ENCODE assay signal across 23 cellular contexts in genomic region chr7:17706255-17706654, GRCh38.
A peak's percentile ranks its signal among the peaks of the same experiment; 100 is the strongest.
DNase-seq lines count a peak whose midpoint lies in the region; ATAC-seq, FAIRE-seq and TF ChIP-seq lines count a peak whose summit lies in the region.
"Had no signal": no experiment of that assay in that cellular context is flagged by ENCODE, and none has a peak within 500 bp of the region (broad histone marks: within the 10 kb centered on the region; RNA-seq: fewer than 3 reads in every experiment).

No MANE protein-coding gene starts in this region.

- H3K9me3 ChIP-seq in breast epithelium, result no peaks in the 10 kb centered on the region
- peaks cover 1% of the 10 kb centered on the region; the same call in 1 of the 2 replicates for H3K9me3 ChIP-seq in Panc1 (ENCODE audit: control insufficient read depth, insufficient read depth, low read depth, low read length)
- no peaks in the 10 kb centered on the region for H3K9me3 ChIP-seq in keratinocyte (ENCODE audit: control insufficient read depth, low read depth, low read length)
- no peaks in the 10 kb centered on the region for H3K9me3 ChIP-seq in prostate gland
- H3K9me3 ChIP-seq: uterus had no signal

- no peaks in the 10 kb centered on the region for H3K4me1 ChIP-seq in breast epithelium
- no peaks in the 10 kb centered on the region for H3K4me1 ChIP-seq in Panc1 (ENCODE audit: control insufficient read depth, insufficient read depth, low read length)
- H3K4me1 ChIP-seq in keratinocyte (ENCODE audit: control insufficient read depth, extremely low read depth, insufficient read depth, low read length), result peaks cover 3% of the 10 kb centered on the region
- no peaks in the 10 kb centered on the region for H3K4me1 ChIP-seq in prostate gland (replicated peaks)
- H3K4me1 ChIP-seq: stomach, uterus had no signal

- H3K4me3 ChIP-seq in breast epithelium, result no peak overlapping the region
- H3K4me3 ChIP-seq in Panc1 (ENCODE audit: low read depth in 2 of 2, low read length in 2 of 2), result no peak overlapping the region
- no peak overlapping the region for H3K4me3 ChIP-seq in keratinocyte (ENCODE audit: control insufficient read depth in 2 of 3, extremely low read depth in 1 of 3, insufficient read depth in 2 of 3, low read depth in 1 of 3, low read length in 3 of 3)
- H3K4me3 ChIP-seq in prostate gland, result no peak overlapping the region
- no peak overlapping the region for H3K4me3 ChIP-seq in lower leg skin (ENCODE audit: low read depth, poor library complexity, severe bottlenecking)
- H3K4me3 ChIP-seq: hepatocyte, lung, MG63, stomach, uterus had no signal

- H3K27me3 ChIP-seq in breast epithelium (no peaks in the 10 kb centered on the region), Panc1 (ENCODE audit: control insufficient read depth, insufficient read depth, low read length) (peaks cover 4% of the 10 kb centered on the region; the same call in 1 of the 2 replicates), keratinocyte (ENCODE audit: control insufficient read depth, extremely low read depth, insufficient read depth, low read length) (no peaks in the 10 kb centered on the region), prostate gland (replicated peaks; ENCODE audit: insufficient read depth) (no peaks in the 10 kb centered on the region)
- H3K27me3 ChIP-seq: hepatocyte, MG63, stomach, uterus had no signal

- WGBS in prostate gland, result 41% methylated on average over 4 of the region's 4 CpGs
- WGBS in lower leg skin, 2 donors, result 45 to 48% methylated on average over 4 of the region's 4 CpGs

- H3K36me3 ChIP-seq in breast epithelium, result no peaks in the 10 kb centered on the region
- H3K36me3 ChIP-seq in Panc1 (ENCODE audit: control insufficient read depth, insufficient read depth, low read length), result no peaks in the 10 kb centered on the region
- H3K36me3 ChIP-seq in keratinocyte (ENCODE audit: control insufficient read depth in 2 of 2, extremely low read depth in 1 of 2, insufficient read depth in 2 of 2, low read length in 2 of 2), result no peaks in the 10 kb centered on the region
- H3K36me3 ChIP-seq in prostate gland, result no peaks in the 10 kb centered on the region
- H3K36me3 ChIP-seq: MG63, stomach, uterus had no signal

- peak; percentile 55; the same call in 1 of the 2 replicates for ATAC-seq in Panc1

- H3K4me3 Mint-ChIP-seq in MCF 10A (ENCODE audit: unreplicated experiment), result no peak overlapping the region
- H3K4me3 Mint-ChIP-seq: activated CD8-positive, alpha-beta T cell treated with anti-CD3 and anti-CD28 coated beads, Interleukin-2, amount 10 ng/mL, durations not matched to agents 7 days and 5 days; activated naive CD4-positive, alpha-beta T cell treated with anti-CD3 and anti-CD28 coated beads, Interleukin-2, amount 50 U/mL, for 24 hours; B cell; CD4-positive, alpha-beta memory T cell; nephron had no signal

- peaks cover 3% of the 10 kb centered on the region for H3K36me3 Mint-ChIP-seq in MCF 10A (ENCODE audit: insufficient read depth, unreplicated experiment)
- H3K36me3 Mint-ChIP-seq: activated naive CD4-positive, alpha-beta T cell treated with anti-CD3 and anti-CD28 coated beads, Interleukin-2, amount 50 U/mL, for 24 hours had no signal

- POLR2A ChIA-PET in MCF 10A (lab: Yijun Ruan, JAX) (interaction anchor here (0.5 to 2.1 kb wide), 8 partner anchors 16 to 647 kb away, joined by 3 to 8 read pairs (median 4); no protein-coding TSS in a partner anchor), Panc1 (lab: Charles Lee) (no interaction called here)

- peak overlapping the region; percentile 67 for H2AFZ ChIP-seq in keratinocyte (ENCODE audit: control insufficient read depth, low read length)
- H2AFZ ChIP-seq: hepatocyte had no signal

- no peak overlapping the region for H3K9ac ChIP-seq in keratinocyte (ENCODE audit: control insufficient read depth, extremely low read depth, insufficient read depth, low read length)

- intact Hi-C loops in MCF 10A (cut with micrococcal nuclease) (loop anchor here (1.0 to 10.0 kb wide), 7 partner anchors 26 to 869 kb away; partner anchors contain the start of gene SNX13), breast epithelium (cut with DNase I; ENCODE audit: low total_unique reads) (no loop called here), Panc1 (cut with micrococcal nuclease; ENCODE audit: unreplicated experiment) (loop anchor here (1.0 kb wide), 1 partner anchor 639 kb away; no protein-coding TSS in a partner anchor), prostate gland (cut with DNase I) (no loop called here), lower leg skin (cut with DNase I; ENCODE audit: low total_unique reads) (no loop called here)

- CTCF ChIA-PET in MCF 10A (lab: Yijun Ruan, JAX) (interaction anchor here (0.6 to 2.7 kb wide), 24 partner anchors 8 to 714 kb away, joined by 3 to 10 read pairs (median 3); no protein-coding TSS in a partner anchor), Panc1 (lab: Charles Lee) (interaction anchor here (0.6 to 1.5 kb wide), 6 partner anchors 25 to 780 kb away, joined by 3 to 8 read pairs (median 4); no protein-coding TSS in a partner anchor)

- H3K4me1 Mint-ChIP-seq in MCF 10A (ENCODE audit: insufficient read depth, unreplicated experiment), result peaks cover 7% of the 10 kb centered on the region
- H3K4me1 Mint-ChIP-seq: activated naive CD4-positive, alpha-beta T cell treated with anti-CD3 and anti-CD28 coated beads, Interleukin-2, amount 50 U/mL, for 24 hours; B cell; CD4-positive, alpha-beta memory T cell; nephron had no signal

- peaks cover 8% of the 10 kb centered on the region for H3K9me3 Mint-ChIP-seq in MCF 10A (ENCODE audit: unreplicated experiment)
- H3K9me3 Mint-ChIP-seq: activated naive CD4-positive, alpha-beta T cell treated with anti-CD3 and anti-CD28 coated beads, Interleukin-2, amount 50 U/mL, for 24 hours; HFFc6 had no signal

- H3K4me2 ChIP-seq in keratinocyte (ENCODE audit: control insufficient read depth, extremely low read depth, insufficient read depth, low read depth, low read length), result no peak overlapping the region
- H3K4me2 ChIP-seq: hepatocyte had no signal

- FAIRE-seq in keratinocyte (lab: Jason Lieb, UNC), result no peak
- FAIRE-seq: HTR-8/SVneo had no signal

- no peaks in the 10 kb centered on the region for H3K27me3 Mint-ChIP-seq in MCF 10A (ENCODE audit: insufficient read depth, unreplicated experiment)
- H3K27me3 Mint-ChIP-seq: activated naive CD4-positive, alpha-beta T cell treated with anti-CD3 and anti-CD28 coated beads, Interleukin-2, amount 50 U/mL, for 24 hours had no signal

- DNase-seq in MCF 10A (ENCODE audit: unreplicated experiment) (no peak), breast epithelium (ENCODE audit: low spot score in 2 of 2) (no peak), Panc1 (ENCODE audit: low read depth, low spot score) (no peak), keratinocyte (ENCODE audit: low read depth, low spot score) (no peak), NCI-H524 treated with DMSO at 0.1 percent for 48 hours (lab: John Stamatoyannopoulos, UW) (no peak), prostate gland (ENCODE audit: low spot score) (no peak), lower leg skin (ENCODE audit: low spot score in 2 of 2) (no peak)
- DNase-seq in activated CD4-positive, CD25-positive, alpha-beta regulatory T cell treated with anti-CD3 and anti-CD28 coated beads, Interleukin-2, amount 50 U/mL, for 72 hours, result no peak
- DNase-seq: GOT3; Right ventricle myocardium superior; stimulated activated CD4-positive, alpha-beta T cell treated with anti-CD3 and anti-CD28 coated beads, Interleukin-12 subunit alpha, Interleukin-12 subunit beta, amount 100 ng/mL, for 4 hours had no signal

- TF ChIP-seq POLR2A in breast epithelium (IDR thresholded peaks at IDR 0.05), result no peak
- no peak for TF ChIP-seq POLR2A in prostate gland (IDR thresholded peaks at IDR 0.05)
- no peak for TF ChIP-seq POLR2A in lower leg skin (IDR thresholded peaks at IDR 0.05)

- H3K27ac ChIP-seq in breast epithelium, result no peak overlapping the region
- H3K27ac ChIP-seq in Panc1 (ENCODE audit: low read length), result no peak overlapping the region
- no peak overlapping the region for H3K27ac ChIP-seq in keratinocyte (ENCODE audit: control insufficient read depth, insufficient read depth, low read length)
- no peak overlapping the region for H3K27ac ChIP-seq in prostate gland
- H3K27ac ChIP-seq: hepatocyte, stomach, uterus had no signal

- dilution Hi-C loops in keratinocyte (cut with MboI; ENCODE audit: extremely low pct_ligation_motif_present, low sequenced_read_pairs), result no loop called here

- in situ Hi-C loops in Panc1 (cut with HindIII; ENCODE audit: low pct_unique_long_range_greater_than_20kb, low sequenced_read_pairs), result no loop called here

- BruUV-seq in MCF 10A (replicated peaks; lab: Mats Ljungman, UMichigan), result no TSS peak
- no TSS peak for BruUV-seq in Panc1 (replicated peaks; lab: Mats Ljungman, UMichigan)

- H3K79me2 ChIP-seq in keratinocyte (ENCODE audit: control insufficient read depth, insufficient read depth, low read length), result no peaks in the 10 kb centered on the region
- H3K79me2 ChIP-seq: hepatocyte had no signal

- no peak for TF ChIP-seq CTCF in MCF 10A (IDR thresholded peaks at IDR 0.05; ENCODE audit: unreplicated experiment)
- TF ChIP-seq CTCF in breast epithelium (IDR thresholded peaks at IDR 0.05), result no peak
- no peak for TF ChIP-seq CTCF in Panc1 (IDR thresholded peaks at IDR 0.05)
- TF ChIP-seq CTCF in keratinocyte (optimal IDR thresholded peaks at IDR 0.05 in 1 of 3, IDR thresholded peaks at IDR 0.05 in 1 of 3, conservative IDR thresholded peaks at IDR 0.05 in 1 of 3; ENCODE audit: extremely low read depth in 1 of 3, insufficient read depth in 2 of 3, low read length in 3 of 3), result no peak
- no peak for TF ChIP-seq CTCF in prostate gland (IDR thresholded peaks at IDR 0.05)
- no peak for TF ChIP-seq CTCF in lower leg skin (IDR thresholded peaks at IDR 0.05)

- H3K9me1 ChIP-seq in keratinocyte (ENCODE audit: control insufficient read depth, extremely low read depth, insufficient read depth, low read length), result no peaks in the 10 kb centered on the region

- no peaks in the 10 kb centered on the region for H4K20me1 ChIP-seq in keratinocyte (ENCODE audit: control insufficient read depth, extremely low read depth, insufficient read depth, low read length)

- peak overlapping the region; percentile 55 for H3K27ac Mint-ChIP-seq in MCF 10A (ENCODE audit: low read depth, unreplicated experiment)
- H3K27ac Mint-ChIP-seq: activated CD8-positive, alpha-beta T cell treated with anti-CD3 and anti-CD28 coated beads, Interleukin-2, amount 10 ng/mL, durations not matched to agents 7 days and 5 days; activated naive CD4-positive, alpha-beta T cell treated with anti-CD3 and anti-CD28 coated beads, Interleukin-2, amount 50 U/mL, for 24 hours; B cell; CD4-positive, alpha-beta memory T cell; HFFc6; nephron had no signal

Comparison
In these comparisons a context has a peak if more than half of its experiments do, and no peak if none do; other contexts are left out.
1. intact Hi-C loops: an anchor here in MCF 10A (1.0 to 10.0 kb wide) and Panc1 (1.0 kb wide); none called in breast epithelium, prostate gland and lower leg skin.